ENCODE assay signal across 15 cellular contexts in genomic region chr2:212254331-212254730, GRCh38.
"Had no signal": no experiment of that assay in that cellular context is flagged by ENCODE, and none has a peak within 500 bp of the region (broad histone marks: within the 10 kb centered on the region; RNA-seq: fewer than 3 reads in every experiment).

No MANE protein-coding gene starts in this region.

- H3K27me3 ChIP-seq: breast epithelium, dorsolateral prefrontal cortex, esophagus muscularis mucosa, neutrophil, thyroid gland had no signal

- H3K4me1 ChIP-seq: breast epithelium, esophagus muscularis mucosa, left ventricle myocardium inferior, thyroid gland had no signal

- H3K27ac ChIP-seq: dorsolateral prefrontal cortex, esophagus muscularis mucosa, left ventricle myocardium inferior, neutrophil, thyroid gland had no signal

- H3K36me3 ChIP-seq: breast epithelium, esophagus muscularis mucosa, left ventricle myocardium inferior, neutrophil, thyroid gland had no signal

- ATAC-seq: activated CD4-positive, alpha-beta T cell treated with anti-CD3 and anti-CD28 coated beads for 36 hours; activated CD8-positive, alpha-beta T cell treated with anti-CD3 and anti-CD28 coated beads for 36 hours; activated T-cell treated with anti-CD3 and anti-CD28 coated beads, Interleukin-2, amount 50 U/mL, for 72 hours; stimulated activated effector memory CD8-positive, alpha-beta T cell treated with anti-CD3 and anti-CD28 coated beads, Interleukin-12 subunit alpha, Interleukin-12 subunit beta, amount 100 ng/mL, for 72 hours had no signal

- DNase-seq: activated CD4-positive, alpha-beta T cell treated with anti-CD3 and anti-CD28 coated beads for 36 hours; activated CD8-positive, alpha-beta memory T cell treated with anti-CD3 and anti-CD28 coated beads, Interleukin-2, amount 50 U/mL, for 4 hours; activated CD8-positive, alpha-beta T cell treated with anti-CD3 and anti-CD28 coated beads for 36 hours; activated naive CD8-positive, alpha-beta T cell treated with anti-CD3 and anti-CD28 coated beads, Interleukin-2, amount 10 ng/mL, durations not matched to agents 7 days and 5 days; activated T-cell treated with anti-CD3 and anti-CD28 coated beads, Interleukin-2, amount 50 U/mL, for 72 hours; anterior cingulate cortex; dorsolateral prefrontal cortex; left ventricle myocardium inferior; small intestine; T1000; thyroid gland had no signal

- H3K4me3 ChIP-seq: breast epithelium, dorsolateral prefrontal cortex, esophagus muscularis mucosa, left ventricle myocardium inferior, thyroid gland had no signal

- H3K9me3 ChIP-seq: breast epithelium, esophagus muscularis mucosa, left ventricle myocardium inferior, neutrophil, thyroid gland had no signal
